In genomic region chr1:17155257-17155895, GRCh38 we compare ENCODE assay signal across 20 cellular contexts. TPM values are rescaled to one million over a fixed set of nuclear protein-coding genes. Genes with fewer than 3 reads are reported as not detected.
DNase-seq lines count a peak whose midpoint lies in the region; ATAC-seq and TF ChIP-seq lines count a peak whose summit lies in the region.
"Had no signal": no experiment of that assay in that cellular context is flagged by ENCODE, and none has a peak within 500 bp of the region (broad histone marks: within the 10 kb centered on the region; RNA-seq: fewer than 3 reads in every experiment).

No MANE protein-coding gene starts in this region.

- H3K9me2 ChIP-seq in SK-N-SH (no peaks in the 10 kb centered on the region), hepatocyte (replicated peaks; ENCODE audit: insufficient read depth) (no peaks in the 10 kb centered on the region)

- H3K4me3 ChIP-seq in SK-N-SH (ENCODE audit: low read depth in 2 of 2, low read length in 1 of 2) (no peak overlapping the region), hepatocyte (no peak overlapping the region), testis (no peak overlapping the region)
- H3K4me3 ChIP-seq: SJSA1 had no signal

- no peak for DNase-seq in SK-N-SH
- DNase-seq in astrocyte of the hippocampus (ENCODE audit: low read depth, low spot score) = peak; percentile 25
- peak; percentile 30 for DNase-seq in hepatocyte (ENCODE audit: low spot score)
- no peak for DNase-seq in testis
- no peak for DNase-seq in activated naive CD4-positive, alpha-beta T cell treated with anti-CD3 and anti-CD28 coated beads, Interleukin-2, amount 50 U/mL, for 72 hours (ENCODE audit: low spot score in 2 of 2)
- no peak for DNase-seq in NOMO-1 treated with dmso at 0.1 percent for 144 hours (lab: John Stamatoyannopoulos, UW; ENCODE audit: unreplicated experiment)
- DNase-seq in DMS153 (lab: John Stamatoyannopoulos, UW) = no peak
- DNase-seq: CD4-positive, alpha-beta memory T cell; DMS79 treated with DMSO at 0.1 percent for 48 hours; GDM1; Kasumi-1; NCI-H1105 treated with DMSO at 0.1 percent for 48 hours; NCI-H1694 treated with DMSO at 0.1 percent for 48 hours; NCI-H345; NCI-H526 had no signal

- no peak overlapping the region for H2AFZ ChIP-seq in SK-N-SH (ENCODE audit: low read depth)
- no peak overlapping the region for H2AFZ ChIP-seq in hepatocyte

- H3K9ac ChIP-seq in SK-N-SH = no peak overlapping the region

- H3K27me3 ChIP-seq in SK-N-SH (ENCODE audit: insufficient read depth) (no peaks in the 10 kb centered on the region), hepatocyte (no peaks in the 10 kb centered on the region), testis (no peaks in the 10 kb centered on the region)
- H3K27me3 ChIP-seq: SJSA1 had no signal

- CTCF ChIA-PET in SK-N-SH (lab: Yijun Ruan, JAX) = no interaction called here

- TF ChIP-seq POLR2A in testis (IDR thresholded peaks at IDR 0.05) = no peak

- no peak for TF ChIP-seq RAD21 in SK-N-SH (IDR thresholded peaks at IDR 0.05; ENCODE audit: low read length)

- no peak overlapping the region for H3K4me2 ChIP-seq in SK-N-SH
- H3K4me2 ChIP-seq in hepatocyte = no peak overlapping the region

- H4K20me1 ChIP-seq in SK-N-SH (ENCODE audit: insufficient read depth) (no peaks in the 10 kb centered on the region), hepatocyte (ENCODE audit: insufficient read depth, poor library complexity, severe bottlenecking) (no peaks in the 10 kb centered on the region)

- H3K27ac ChIP-seq in SK-N-SH (ENCODE audit: low read depth in 2 of 2, low read length in 1 of 2) (no peak overlapping the region), hepatocyte (peak overlapping the region; percentile 68), testis (peak overlapping the region; percentile 55 to 58)
- H3K27ac ChIP-seq: 22Rv1, RWPE1, SJSA1 had no signal

- H3K36me3 Mint-ChIP-seq in activated naive CD4-positive, alpha-beta T cell treated with anti-CD3 and anti-CD28 coated beads, Interleukin-2, amount 50 U/mL, for 72 hours = peaks cover 41 to 43% of the 10 kb centered on the region in 2 donors

- WGBS in SK-N-SH (ENCODE audit: low lambda C conversion rate) = 18% methylated on average over 2 of the region's 2 CpGs
- WGBS in hepatocyte (ENCODE audit: low lambda C conversion rate, missing lambda C conversion rate) = 20% methylated on average over 2 of the region's 2 CpGs
- WGBS in testis, 2 donors = 6 to 11% methylated on average over 2 of the region's 2 CpGs

- POLR2A ChIA-PET in SK-N-SH (lab: Yijun Ruan, JAX) = no interaction called here

- H3K36me3 ChIP-seq in SK-N-SH (replicated peaks in 1 of 2; ENCODE audit: control insufficient read depth in 1 of 2, insufficient read depth in 2 of 2, low read length in 1 of 2) (no peaks in the 10 kb centered on the region), hepatocyte (replicated peaks; ENCODE audit: insufficient read depth, low read depth) (no peaks in the 10 kb centered on the region), testis (ENCODE audit: low read depth, missing control alignments) (no peaks in the 10 kb centered on the region)
- H3K36me3 ChIP-seq: SJSA1 had no signal

- H3K4me1 ChIP-seq in SK-N-SH (ENCODE audit: control insufficient read depth in 1 of 2, insufficient read depth in 2 of 2, low read depth in 1 of 2, low read length in 1 of 2) = no peaks in the 10 kb centered on the region
- H3K4me1 ChIP-seq in hepatocyte (ENCODE audit: insufficient read depth) = no peaks in the 10 kb centered on the region
- peaks cover 2% of the 10 kb centered on the region for H3K4me1 ChIP-seq in testis
- H3K4me1 ChIP-seq: SJSA1 had no signal

- H3K9me3 ChIP-seq in SK-N-SH (no peaks in the 10 kb centered on the region), hepatocyte (ENCODE audit: low read depth) (no peaks in the 10 kb centered on the region), testis (no peaks in the 10 kb centered on the region)

- no peaks in the 10 kb centered on the region for H3F3A ChIP-seq in SK-N-SH (replicated peaks; ENCODE audit: insufficient read depth)

- TF ChIP-seq CTCF in SK-N-SH (IDR thresholded peaks at IDR 0.05) (no peak), hepatocyte (IDR thresholded peaks at IDR 0.05; ENCODE audit: poor library complexity) (no peak), testis (IDR thresholded peaks at IDR 0.05) (no peak)

- intact Hi-C loops in testis (cut with DNase I; ENCODE audit: low total_unique reads) = no loop called here

- peaks cover 33 to 36% of the 10 kb centered on the region in 2 donors for H3K9me3 Mint-ChIP-seq in activated naive CD4-positive, alpha-beta T cell treated with anti-CD3 and anti-CD28 coated beads, Interleukin-2, amount 50 U/mL, for 72 hours

- no peak for TF ChIP-seq EP300 in SK-N-SH (IDR thresholded peaks at IDR 0.05; ENCODE audit: borderline replicate concordance in 1 of 2, low read depth in 1 of 2, low read length in 1 of 2)

- peak overlapping the region in 1 of 2 donors; percentile 70 for H3K27ac Mint-ChIP-seq in activated naive CD4-positive, alpha-beta T cell treated with anti-CD3 and anti-CD28 coated beads, Interleukin-2, amount 50 U/mL, for 72 hours
- H3K27ac Mint-ChIP-seq: CD4-positive, alpha-beta memory T cell had no signal

- no peaks in the 10 kb centered on the region for H3K79me2 ChIP-seq in SK-N-SH (ENCODE audit: insufficient read depth)
- no peaks in the 10 kb centered on the region for H3K79me2 ChIP-seq in hepatocyte

- no peak for ATAC-seq in SK-N-SH treated with all-trans-retinoic acid at 6 μM for 48 hours
- no peak for ATAC-seq in activated naive CD4-positive, alpha-beta T cell treated with anti-CD3 and anti-CD28 coated beads, Interleukin-2, amount 50 U/mL, for 72 hours

TF ChIP-seq in SK-N-SH treated with all-trans-retinoic acid at 6 μM for 48 hours, 23 proteins besides CTCF, POLR2A, EP300 and RAD21:
- TF ChIP-seq, protein P1, sequence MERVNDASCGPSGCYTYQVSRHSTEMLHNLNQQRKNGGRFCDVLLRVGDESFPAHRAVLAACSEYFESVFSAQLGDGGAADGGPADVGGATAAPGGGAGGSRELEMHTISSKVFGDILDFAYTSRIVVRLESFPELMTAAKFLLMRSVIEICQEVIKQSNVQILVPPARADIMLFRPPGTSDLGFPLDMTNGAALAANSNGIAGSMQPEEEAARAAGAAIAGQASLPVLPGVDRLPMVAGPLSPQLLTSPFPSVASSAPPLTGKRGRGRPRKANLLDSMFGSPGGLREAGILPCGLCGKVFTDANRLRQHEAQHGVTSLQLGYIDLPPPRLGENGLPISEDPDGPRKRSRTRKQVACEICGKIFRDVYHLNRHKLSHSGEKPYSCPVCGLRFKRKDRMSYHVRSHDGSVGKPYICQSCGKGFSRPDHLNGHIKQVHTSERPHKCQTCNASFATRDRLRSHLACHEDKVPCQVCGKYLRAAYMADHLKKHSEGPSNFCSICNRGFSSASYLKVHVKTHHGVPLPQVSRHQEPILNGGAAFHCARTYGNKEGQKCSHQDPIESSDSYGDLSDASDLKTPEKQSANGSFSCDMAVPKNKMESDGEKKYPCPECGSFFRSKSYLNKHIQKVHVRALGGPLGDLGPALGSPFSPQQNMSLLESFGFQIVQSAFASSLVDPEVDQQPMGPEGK (CRISPR knock-in tag; IDR thresholded peaks at IDR 0.05; ENCODE audit: borderline replicate concordance) = no peak
- peak; percentile 25 for TF ChIP-seq ISL1 (CRISPR knock-in tag; IDR thresholded peaks at IDR 0.05)

TF ChIP-seq in SK-N-SH, 30 proteins besides CTCF, POLR2A, EP300 and RAD21:
- no peak for TF ChIP-seq GATA2 (CRISPR knock-in tag; IDR thresholded peaks at IDR 0.05)
- TF ChIP-seq, protein P2, sequence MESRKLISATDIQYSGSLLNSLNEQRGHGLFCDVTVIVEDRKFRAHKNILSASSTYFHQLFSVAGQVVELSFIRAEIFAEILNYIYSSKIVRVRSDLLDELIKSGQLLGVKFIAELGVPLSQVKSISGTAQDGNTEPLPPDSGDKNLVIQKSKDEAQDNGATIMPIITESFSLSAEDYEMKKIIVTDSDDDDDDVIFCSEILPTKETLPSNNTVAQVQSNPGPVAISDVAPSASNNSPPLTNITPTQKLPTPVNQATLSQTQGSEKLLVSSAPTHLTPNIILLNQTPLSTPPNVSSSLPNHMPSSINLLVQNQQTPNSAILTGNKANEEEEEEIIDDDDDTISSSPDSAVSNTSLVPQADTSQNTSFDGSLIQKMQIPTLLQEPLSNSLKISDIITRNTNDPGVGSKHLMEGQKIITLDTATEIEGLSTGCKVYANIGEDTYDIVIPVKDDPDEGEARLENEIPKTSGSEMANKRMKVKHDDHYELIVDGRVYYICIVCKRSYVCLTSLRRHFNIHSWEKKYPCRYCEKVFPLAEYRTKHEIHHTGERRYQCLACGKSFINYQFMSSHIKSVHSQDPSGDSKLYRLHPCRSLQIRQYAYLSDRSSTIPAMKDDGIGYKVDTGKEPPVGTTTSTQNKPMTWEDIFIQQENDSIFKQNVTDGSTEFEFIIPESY (IDR thresholded peaks at IDR 0.05; ENCODE audit: borderline replicate concordance, low read depth) = no peak
- TF ChIP-seq YY1 (IDR thresholded peaks at IDR 0.05; ENCODE audit: low read depth) = no peak
- no peak for TF ChIP-seq RFX5 (IDR thresholded peaks at IDR 0.05; ENCODE audit: low read length)

RNA-seq across cellular contexts. Expression of gene PADI2, which starts 36.1 kb away (rescaled TPM):
- polyA plus RNA-seq in SK-N-SH (2012; rRNA removed) (0.52 and 0.58 TPM in 2 replicates), hepatocyte (6.8 and 10.6 TPM in 2 replicates), testis (ENCODE audit: insufficient read depth, low read depth, low replicate concordance) (3.2 TPM)
- 0.42 and 0.59 TPM in 2 replicates for polyA plus RNA-seq in SK-N-SH (2012; cell fraction: cytosol; rRNA removed)
- 1.2 and 1.4 TPM in 2 replicates for polyA plus RNA-seq in SK-N-SH (2012; cell fraction: nucleus; rRNA removed)
- total RNA-seq in hepatocyte (11.3 and 11.7 TPM in 2 replicates), testis (1 to 10 TPM in 1 of 2 donors, under 1 TPM in 1; 0.99 to 1.1 TPM)
- total RNA-seq in activated naive CD4-positive, alpha-beta T cell treated with anti-CD3 and anti-CD28 coated beads, Interleukin-2, amount 50 U/mL, for 72 hours = under 1 TPM; 0.11 to 0.12 TPM
- total RNA-seq: IMR-90, SJSA1 had no signal
- polyA plus RNA-seq: CD4-positive, alpha-beta memory T cell; IMR-90 had no signal

RNA-seq across cellular contexts. Expression of gene PADI1, which starts 49.6 kb away (rescaled TPM):
- 0.26 and 0.62 TPM in 2 replicates for polyA plus RNA-seq in SK-N-SH (2012; rRNA removed)
- 0.28 and 0.29 TPM in 2 replicates for polyA plus RNA-seq in SK-N-SH (2012; cell fraction: cytosol; rRNA removed)
- 1.3 and 1.4 TPM in 2 replicates for polyA plus RNA-seq in SK-N-SH (2012; cell fraction: nucleus; rRNA removed)
- not detected in 2 replicates for total RNA-seq in hepatocyte
- 0.51 TPM in 1 of 2 replicates, not detected in the other for polyA plus RNA-seq in hepatocyte
- under 1 TPM in 1 of 2 donors, not detected in 1; 0.31 TPM for total RNA-seq in testis
- polyA plus RNA-seq in testis (ENCODE audit: insufficient read depth, low read depth, low replicate concordance) = 1.6 TPM
- not detected for total RNA-seq in activated naive CD4-positive, alpha-beta T cell treated with anti-CD3 and anti-CD28 coated beads, Interleukin-2, amount 50 U/mL, for 72 hours
- total RNA-seq: CD4-positive, alpha-beta memory T cell; IMR-90 had no signal
- polyA plus RNA-seq: CD4-positive, alpha-beta memory T cell had no signal

Comparison
In these comparisons a context has a peak if more than half of its experiments do, and no peak if none do; other contexts are left out.
1. DNase-seq: peak in astrocyte of the hippocampus (single experiment) and hepatocyte (single experiment); none in SK-N-SH (single experiment), testis (single experiment), activated naive CD4-positive, alpha-beta T cell treated with anti-CD3 and anti-CD28 coated beads, Interleukin-2, amount 50 U/mL, for 72 hours (0 of 2), NOMO-1 treated with dmso at 0.1 percent for 144 hours (single experiment) and DMS153 (single experiment).
2. H3K27ac ChIP-seq: peak in hepatocyte (single experiment) and testis (2 of 2); none in SK-N-SH (0 of 2).